30 cellular contexts compared by ENCODE assay signal in the genomic region with DNA sequence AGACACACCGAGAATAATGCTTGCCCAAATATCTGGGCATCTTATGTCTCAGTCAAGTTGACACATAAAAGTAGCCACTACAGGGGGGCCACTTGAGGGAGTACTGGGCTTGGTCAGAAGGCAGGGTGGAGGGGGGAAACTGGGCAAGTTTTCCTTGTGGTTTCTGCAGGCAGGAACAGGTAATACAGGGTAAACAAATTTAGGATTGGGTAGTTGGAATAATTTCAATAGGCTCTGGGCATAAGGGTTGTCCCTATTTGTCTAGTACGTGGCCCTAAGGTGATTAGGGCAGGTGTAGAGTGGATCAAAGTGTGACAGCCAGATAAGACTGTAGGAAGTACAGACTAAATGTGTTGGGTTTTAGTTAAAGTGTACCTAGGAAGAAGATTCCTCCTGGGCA.
"Had no signal": no experiment of that assay in that cellular context is flagged by ENCODE, and none has a peak within 500 bp of the region (broad histone marks: within the 10 kb centered on the region; RNA-seq: fewer than 3 reads in every experiment).

No MANE protein-coding gene starts in this region.

- H3K36me3 ChIP-seq: ascending aorta, cardiac muscle cell had no signal

- H3K27ac ChIP-seq: ascending aorta, cardiac muscle cell, PC-9, RWPE1 had no signal

- H3K27me3 ChIP-seq: ascending aorta, cardiac muscle cell had no signal

- H3K4me3 ChIP-seq: ascending aorta, cardiac muscle cell, K562, PC-9 had no signal

- H3K4me1 ChIP-seq: ascending aorta had no signal

- DNase-seq: activated CD4-positive, alpha-beta T cell treated with anti-CD3 and anti-CD28 coated beads, Interleukin-2, amount 10 ng/mL, durations not matched to agents 24 days and 14 days; activated CD4-positive, alpha-beta T cell treated with anti-CD3 and anti-CD28 coated beads, Interleukin-2, amount 50 U/mL, for 4 hours; activated CD8-positive, alpha-beta T cell treated with anti-CD3 and anti-CD28 coated beads for 36 hours; activated effector memory CD4-positive, alpha-beta T cell treated with anti-CD3 and anti-CD28 coated beads, Interleukin-2, amount 50 U/mL, for 16 hours; activated naive CD4-positive, alpha-beta T cell; activated naive CD8-positive, alpha-beta T cell treated with anti-CD3 and anti-CD28 coated beads, Interleukin-2, amount 10 ng/mL, durations not matched to agents 7 days and 5 days; activated T-cell treated with anti-CD3 and anti-CD28 coated beads, Interleukin-2, amount 50 U/mL, for 1 hour; activated T-cell treated with anti-CD3 and anti-CD28 coated beads, Interleukin-2, amount 50 U/mL, for 72 hours; amygdala; IMR-90; NCI-H1105; NCI-H1436; NCI-H1694 treated with DMSO at 0.1 percent for 48 hours; NCI-H2029 treated with DMSO at 0.1 percent for 48 hours; NCI-H2107; NCI-H524; NCI-H69; NCI-H82; NK-92 treated with Interleukin-12 subunit alpha and Interleukin-12 subunit beta, amount 100 ng/mL, for 24 hours; PC-9; SIG-M5; SW 1271; T-helper 1 cell; T1000 had no signal

- ATAC-seq: activated CD8-positive, alpha-beta T cell treated with anti-CD3 and anti-CD28 coated beads for 36 hours; activated T-cell treated with anti-CD3 and anti-CD28 coated beads, Interleukin-2, amount 50 U/mL, for 72 hours; activated T-helper 17 cell treated with anti-CD3 and anti-CD28 coated beads, Interleukin-2, amount 50 U/mL, for 72 hours; K562; Right ventricle myocardium inferior had no signal

- H3K9me3 ChIP-seq: ascending aorta had no signal
